ENCODE assay signal across 29 cellular contexts in genomic region chr4:73984736-73985527, GRCh38. TPM values are rescaled to one million over a fixed set of nuclear protein-coding genes. Genes with fewer than 3 reads are reported as not detected.
DNase-seq lines count a peak whose midpoint lies in the region; ATAC-seq, FAIRE-seq and TF ChIP-seq lines count a peak whose summit lies in the region.
"Had no signal": no experiment of that assay in that cellular context is flagged by ENCODE, and none has a peak within 500 bp of the region (broad histone marks: within the 10 kb centered on the region; RNA-seq: fewer than 3 reads in every experiment).

No MANE protein-coding gene starts in this region.

- H3K79me2 ChIP-seq in GM23248 (ENCODE audit: insufficient read depth): no peaks in the 10 kb centered on the region

- no peak overlapping the region for H2AFZ ChIP-seq in GM23248

- no peaks in the 10 kb centered on the region for H3K4me1 ChIP-seq in GM23248 (ENCODE audit: insufficient read depth)
- peaks cover 47% of the 10 kb centered on the region for H3K4me1 ChIP-seq in HUES48 (ENCODE audit: control insufficient read depth, insufficient read depth, low read length)
- no peaks in the 10 kb centered on the region for H3K4me1 ChIP-seq in right cardiac atrium (ENCODE audit: control insufficient read depth, insufficient read depth, low read length)
- H3K4me1 ChIP-seq: gastrocnemius medialis, psoas muscle had no signal

- DNase-seq in GM23248 (peak; percentile 46), bronchial epithelial cell (ENCODE audit: low read depth) (peak; percentile 76), iPS DF 4.7 (ENCODE audit: extremely low read depth, low spot score) (peak; percentile 96), right cardiac atrium (no peak), KBM-7 (no peak), SIG-M5 treated with dmso at 0.1 percent for 504 hours (lab: John Stamatoyannopoulos, UW; ENCODE audit: unreplicated experiment) (no peak)
- DNase-seq in stimulated activated CD8-positive, alpha-beta memory T cell treated with anti-CD3 and anti-CD28 coated beads, Interleukin-4, amount 100 ng/mL, for 48 hours: no peak
- DNase-seq: activated CD8-positive, alpha-beta T cell treated with anti-CD3 and anti-CD28 coated beads, Interleukin-2, amount 10 ng/mL, durations not matched to agents 7 days and 5 days; activated gamma-delta T cell treated with Interleukin-2 at 50 U/mL for 16 hours; activated naive CD8-positive, alpha-beta T cell treated with anti-CD3 and anti-CD28 coated beads, Interleukin-2, amount 50 U/mL, for 24 hours; C1 segment of cervical spinal cord; cerebellar nuclear complex; dorsolateral prefrontal cortex; erythroblast; gastrocnemius medialis; hypothalamus; KG1; mesendoderm; NCI-H1436; NCI-H446 treated with DMSO at 0.1 percent for 48 hours; psoas muscle had no signal

- in situ Hi-C loops in GM23248 (cut with MboI) (no loop called here), KBM-7 (cut with MboI; ENCODE audit: low pct_unique_long_range_greater_than_20kb, low sequenced_read_pairs) (no loop called here)

- TF ChIP-seq CTCF in bronchial epithelial cell (IDR thresholded peaks at IDR 0.05; ENCODE audit: insufficient read depth, low read length, severe bottlenecking): no peak

- no peak overlapping the region for H3K4me3 ChIP-seq in GM23248
- H3K4me3 ChIP-seq in HUES48 (ENCODE audit: low read depth, low read length): peak overlapping the region; percentile 8; the same call in 1 of the 2 replicates
- H3K4me3 ChIP-seq in bronchial epithelial cell (ENCODE audit: low read depth, low read length): no peak overlapping the region
- no peak overlapping the region for H3K4me3 ChIP-seq in right cardiac atrium (ENCODE audit: low read length)
- H3K4me3 ChIP-seq: dorsolateral prefrontal cortex, gastrocnemius medialis, psoas muscle, tibial nerve had no signal

- H3K9ac ChIP-seq in GM23248 (no peak overlapping the region), HUES48 (ENCODE audit: low read depth, low read length) (no peak overlapping the region)

- intact Hi-C loops in right cardiac atrium (cut with DNase I): no loop called here

- no peaks in the 10 kb centered on the region for H3K9me2 ChIP-seq in GM23248 (ENCODE audit: insufficient read depth)

- H3F3A ChIP-seq in GM23248 (ENCODE audit: insufficient read depth): no peaks in the 10 kb centered on the region

- H4K20me1 ChIP-seq in GM23248 (ENCODE audit: insufficient read depth): no peaks in the 10 kb centered on the region

- no peak overlapping the region for H3K4me2 ChIP-seq in GM23248 (ENCODE audit: unreplicated experiment)

- H3K36me3 ChIP-seq in GM23248 (ENCODE audit: low read depth) (no peaks in the 10 kb centered on the region), HUES48 (ENCODE audit: control insufficient read depth, insufficient read depth, low read length) (no peaks in the 10 kb centered on the region), bronchial epithelial cell (ENCODE audit: control insufficient read depth, insufficient read depth, low read length) (no peaks in the 10 kb centered on the region)
- H3K36me3 ChIP-seq: gastrocnemius medialis, tibial nerve had no signal

- H3K27ac ChIP-seq in GM23248 (no peak overlapping the region), HUES48 (ENCODE audit: low read depth, low read length) (peak overlapping the region; percentile 92), right cardiac atrium (ENCODE audit: low read length) (no peak overlapping the region)
- H3K27ac ChIP-seq: dorsolateral prefrontal cortex, gastrocnemius medialis, psoas muscle, tibial nerve had no signal

- H3K9me3 ChIP-seq in GM23248 (ENCODE audit: low read depth): no peaks in the 10 kb centered on the region
- H3K9me3 ChIP-seq in HUES48 (ENCODE audit: control insufficient read depth, insufficient read depth, low read length): no peaks in the 10 kb centered on the region
- H3K9me3 ChIP-seq in right cardiac atrium (ENCODE audit: control insufficient read depth, low read length): no peaks in the 10 kb centered on the region
- H3K9me3 ChIP-seq: gastrocnemius medialis, psoas muscle, tibial nerve had no signal

- no peak for ATAC-seq in right cardiac atrium
- ATAC-seq: activated CD8-positive, alpha-beta T cell treated with anti-CD3 and anti-CD28 coated beads, Interleukin-2, amount 10 ng/mL, durations not matched to agents 7 days and 5 days; activated naive CD8-positive, alpha-beta T cell treated with anti-CD3 and anti-CD28 coated beads, Interleukin-2, amount 50 U/mL, for 24 hours; gastrocnemius medialis; Panc1; psoas muscle had no signal

- no peak for FAIRE-seq in bronchial epithelial cell (lab: Jason Lieb, UNC)

- WGBS in GM23248 (ENCODE audit: low coverage in 1 of 2, low lambda C conversion rate in 2 of 2, missing lambda C conversion rate in 2 of 2), 2 experiments: 84 to 87% methylated on average over 4 of the region's 4 CpGs
- WGBS in right cardiac atrium: 77% methylated on average over 4 of the region's 4 CpGs

- H3K27me3 ChIP-seq in GM23248 (replicated peaks; ENCODE audit: insufficient read depth) (0 out of 2 replicates have a peak, but pooled peaks cover 3% of the 10 kb centered on the region), HUES48 (ENCODE audit: control insufficient read depth, insufficient read depth, low read length) (peaks cover 3% of the 10 kb centered on the region; the same call in 1 of the 2 replicates), bronchial epithelial cell (ENCODE audit: control insufficient read depth, insufficient read depth, low read length) (no peaks in the 10 kb centered on the region), right cardiac atrium (ENCODE audit: control insufficient read depth, insufficient read depth) (no peaks in the 10 kb centered on the region)

RNA-seq across cellular contexts. Expression of gene PPBP, which starts 3.1 kb away (rescaled TPM):
- total RNA-seq in GM23248 (2014; rRNA removed; shearing (Covaris generic)): not detected in 2 replicates
- polyA plus RNA-seq in GM23248 (2016; fragmentation: Nextera tagmentation; extraction: Ambion mirVana) (not detected in 2 replicates), right cardiac atrium (not detected)
- total RNA-seq in bronchial epithelial cell (0.13 and 0.26 TPM in 2 replicates), right cardiac atrium (under 1 TPM in 2 of 4 donors, not detected in 2; 0.34 to 0.48 TPM)
- total RNA-seq: activated CD8-positive, alpha-beta T cell treated with anti-CD3 and anti-CD28 coated beads, Interleukin-2, amount 10 ng/mL, durations not matched to agents 7 days and 5 days; gastrocnemius medialis; myocyte; SK-MEL-5; T-helper 1 cell treated with Interleukin-12 subunit alpha and Interleukin-12 subunit beta and Interleukin-4 antibody, amounts not matched to agents 30 ng/mL and 1 ng/mL, for 36 hours had no signal
- polyA plus RNA-seq: AG04450, psoas muscle had no signal

RNA-seq across cellular contexts. Expression of gene PF4, which starts 3.1 kb away (rescaled TPM):
- total RNA-seq in GM23248 (2014; rRNA removed; shearing (Covaris generic)): not detected in 2 replicates
- polyA plus RNA-seq in GM23248 (2016; fragmentation: Nextera tagmentation; extraction: Ambion mirVana): not detected in 2 replicates
- total RNA-seq in bronchial epithelial cell: not detected in 2 replicates
- not detected for total RNA-seq in right cardiac atrium
- polyA plus RNA-seq in right cardiac atrium: 0.18 TPM
- total RNA-seq: activated CD8-positive, alpha-beta T cell treated with anti-CD3 and anti-CD28 coated beads, Interleukin-2, amount 10 ng/mL, durations not matched to agents 7 days and 5 days; gastrocnemius medialis; myocyte; T-helper 1 cell treated with Interleukin-12 subunit alpha and Interleukin-12 subunit beta and Interleukin-4 antibody, amounts not matched to agents 30 ng/mL and 1 ng/mL, for 36 hours had no signal
- polyA plus RNA-seq: AG04450 had no signal

RNA-seq across cellular contexts. Expression of gene CXCL5, which starts 13.5 kb away (rescaled TPM):
- not detected in 2 replicates for total RNA-seq in GM23248 (2014; rRNA removed; shearing (Covaris generic))
- polyA plus RNA-seq in GM23248 (2016; fragmentation: Nextera tagmentation; extraction: Ambion mirVana) (not detected in 2 replicates), right cardiac atrium (0.25 TPM)
- total RNA-seq in bronchial epithelial cell (0.51 and 0.53 TPM in 2 replicates), right cardiac atrium (not detected)
- total RNA-seq: activated CD8-positive, alpha-beta T cell treated with anti-CD3 and anti-CD28 coated beads, Interleukin-2, amount 10 ng/mL, durations not matched to agents 7 days and 5 days; myocyte; SK-MEL-5; T-helper 1 cell treated with Interleukin-12 subunit alpha and Interleukin-12 subunit beta and Interleukin-4 antibody, amounts not matched to agents 30 ng/mL and 1 ng/mL, for 36 hours had no signal

RNA-seq across cellular contexts. Expression of gene CXCL3, which starts 53.6 kb away (rescaled TPM):
- total RNA-seq in GM23248 (2014; rRNA removed; shearing (Covaris generic)): not detected in 2 replicates
- polyA plus RNA-seq in GM23248 (2016; fragmentation: Nextera tagmentation; extraction: Ambion mirVana) (2.1 and 3.0 TPM in 2 replicates), right cardiac atrium (2.5 TPM)
- total RNA-seq in bronchial epithelial cell (0.26 and 1.2 TPM in 2 replicates), right cardiac atrium (1 to 10 TPM in 1 of 4 donors, under 1 TPM in 3; 0.50 to 1.9 (median 0.78) TPM)
- total RNA-seq: activated CD8-positive, alpha-beta T cell treated with anti-CD3 and anti-CD28 coated beads, Interleukin-2, amount 10 ng/mL, durations not matched to agents 7 days and 5 days; skeletal muscle tissue had no signal

Comparison
In these comparisons a context has a peak if more than half of its experiments do, and no peak if none do; other contexts are left out.
1. DNase-seq: peak in GM23248 (single experiment), bronchial epithelial cell (single experiment) and iPS DF 4.7 (single experiment); none in right cardiac atrium (0 of 3), KBM-7 (single experiment), SIG-M5 treated with dmso at 0.1 percent for 504 hours (single experiment) and stimulated activated CD8-positive, alpha-beta memory T cell treated with anti-CD3 and anti-CD28 coated beads, Interleukin-4, amount 100 ng/mL, for 48 hours (single experiment).